ENCODE assay signal across 16 cellular contexts in the genomic region with DNA sequence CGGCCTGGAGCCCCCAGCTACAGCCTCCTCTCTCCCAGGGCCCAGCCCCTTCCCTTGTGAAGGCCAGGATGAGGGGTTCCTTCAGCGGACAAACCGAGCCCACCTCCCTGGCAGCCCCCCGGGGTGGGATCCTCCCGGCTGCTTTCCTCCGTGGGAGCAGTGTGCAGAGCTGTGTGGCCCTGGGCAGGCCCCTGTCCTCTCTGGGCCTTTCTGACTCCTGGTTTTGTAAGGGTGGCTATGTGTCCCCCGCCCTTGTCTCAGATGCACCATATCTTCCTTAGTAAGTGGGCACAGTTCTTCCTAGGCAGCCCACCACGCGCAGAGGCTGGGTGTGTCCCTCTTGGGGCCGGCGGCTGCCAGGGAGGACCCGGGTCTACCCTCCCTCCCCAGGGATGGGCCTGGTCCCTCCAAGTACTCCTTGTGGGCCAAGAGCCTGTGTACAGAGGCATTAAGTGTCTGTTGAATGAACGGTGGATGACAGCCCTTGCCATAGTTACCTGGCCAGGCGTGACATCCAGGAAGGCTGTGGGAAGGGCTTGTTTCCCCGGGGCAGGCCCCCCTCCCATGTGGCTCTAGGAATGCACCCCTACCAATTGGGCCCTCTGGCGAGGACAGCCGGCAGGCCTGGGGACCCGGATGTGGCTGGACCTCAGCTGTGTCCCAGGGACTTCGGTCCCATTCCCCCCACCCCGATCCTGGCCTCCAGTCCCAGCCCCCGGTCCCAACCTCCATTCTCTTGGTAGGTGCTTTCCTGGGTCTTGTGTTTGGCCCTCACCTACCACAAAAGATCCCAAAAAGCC. TPM values are rescaled to one million over a fixed set of nuclear protein-coding genes. Genes with fewer than 3 reads are reported as not detected.
DNase-seq lines count a peak whose midpoint lies in the region; ATAC-seq, FAIRE-seq and TF ChIP-seq lines count a peak whose summit lies in the region.
"Had no signal": no experiment of that assay in that cellular context is flagged by ENCODE, and none has a peak within 500 bp of the region (broad histone marks: within the 10 kb centered on the region; RNA-seq: fewer than 3 reads in every experiment).

No MANE protein-coding gene starts in this region.

- H3K9me3 ChIP-seq in HepG2 (ENCODE audit: low read length) (no peaks in the 10 kb centered on the region), right lobe of liver (no peaks in the 10 kb centered on the region), endodermal cell (ENCODE audit: control insufficient read depth, low read length) (no peaks in the 10 kb centered on the region), upper lobe of left lung (no peaks in the 10 kb centered on the region)
- H3K9me3 ChIP-seq: left ventricle myocardium inferior had no signal

- no peak for DNase-seq in HepG2 (ENCODE audit: low spot score)
- no peak for DNase-seq in right lobe of liver
- DNase-seq in NCI-H69 (lab: John Stamatoyannopoulos, UW) = peak; percentile 16
- DNase-seq in endodermal cell = peak; percentile 43
- DNase-seq in upper lobe of left lung = peak; percentile 41 to 72
- DNase-seq in GM23338 (ENCODE audit: low spot score) = no peak
- no peak for DNase-seq in AG20443 (ENCODE audit: low spot score)
- DNase-seq: activated CD8-positive, alpha-beta memory T cell treated with anti-CD3 and anti-CD28 coated beads, Interleukin-2, amount 50 U/mL, for 4 hours; Kasumi-1; left ventricle myocardium inferior; NCI-H1436 treated with DMSO at 0.1 percent for 48 hours had no signal

- peak overlapping the region; percentile 86 for H3K27ac ChIP-seq in HepG2 (ENCODE audit: extremely low read length, insufficient read depth, low read length)
- H3K27ac ChIP-seq in right lobe of liver = no peak overlapping the region
- H3K27ac ChIP-seq in endodermal cell (ENCODE audit: low read depth, low read length) = no peak overlapping the region
- no peak overlapping the region for H3K27ac ChIP-seq in upper lobe of left lung
- no peak overlapping the region for H3K27ac ChIP-seq in GM23338 (ENCODE audit: low read depth)
- H3K27ac ChIP-seq: left ventricle myocardium inferior had no signal

- H3K4me3 ChIP-seq in HepG2 (replicated peaks in 1 of 3; ENCODE audit: insufficient read depth in 1 of 3, low read depth in 2 of 3, low read length in 3 of 3) (no peak overlapping the region), right lobe of liver (no peak overlapping the region), endodermal cell (ENCODE audit: low read length) (no peak overlapping the region), upper lobe of left lung (no peak overlapping the region), GM23338 (no peak overlapping the region)
- H3K4me3 ChIP-seq: left ventricle myocardium inferior had no signal

- H3K9ac ChIP-seq in HepG2 (ENCODE audit: insufficient read depth, low read depth, low read length) (peak overlapping the region; percentile 66), endodermal cell (ENCODE audit: extremely low read depth, low read length, poor library complexity, severe bottlenecking) (no peak overlapping the region)

- peaks cover 7 to 15% of the 10 kb centered on the region in 2 experiments; a peak in 4 of 5 replicates for H3K36me3 ChIP-seq in HepG2 (replicated peaks in 1 of 2; ENCODE audit: control insufficient read depth in 1 of 2, insufficient read depth in 2 of 2, low read length in 2 of 2)
- H3K36me3 ChIP-seq in right lobe of liver = peaks cover 0 to 26% (median 11%) of the 10 kb centered on the region in 4 donors
- peaks cover 24% of the 10 kb centered on the region for H3K36me3 ChIP-seq in endodermal cell (ENCODE audit: control insufficient read depth, insufficient read depth, low read length)
- peaks cover 10 to 32% (median 25%) of the 10 kb centered on the region in 4 donors for H3K36me3 ChIP-seq in upper lobe of left lung
- H3K36me3 ChIP-seq in GM23338 (ENCODE audit: insufficient read depth) = peaks cover 12% of the 10 kb centered on the region

- no peak overlapping the region for H3K27ac Mint-ChIP-seq in endodermal cell
- H3K27ac Mint-ChIP-seq in GM23338 = no peak overlapping the region
- H3K27ac Mint-ChIP-seq: progenitor cell of endocrine pancreas had no signal

- peaks cover 7% of the 10 kb centered on the region; the same call in 1 of the 2 replicates for H3F3A ChIP-seq in GM23338 (replicated peaks; ENCODE audit: low read depth)

- H2AFZ ChIP-seq in HepG2 (ENCODE audit: low read length) = no peak overlapping the region
- H2AFZ ChIP-seq in GM23338 = no peak overlapping the region

- TF ChIP-seq POLR2A in HepG2 (IDR thresholded peaks at IDR 0.05; ENCODE audit: insufficient read depth in 1 of 2, low read depth in 2 of 2, low read length in 2 of 2) = no peak
- no peak for TF ChIP-seq POLR2A in right lobe of liver (IDR thresholded peaks at IDR 0.05)
- no peak for TF ChIP-seq POLR2A in upper lobe of left lung (IDR thresholded peaks at IDR 0.05)

- peaks cover 23% of the 10 kb centered on the region for H3K36me3 Mint-ChIP-seq in endodermal cell (ENCODE audit: low read depth)
- peaks cover 24% of the 10 kb centered on the region for H3K36me3 Mint-ChIP-seq in GM23338 (ENCODE audit: low read depth)

- TF ChIP-seq CTCF in HepG2 (CRISPR knock-in tag; IDR thresholded peaks at IDR 0.05) (no peak), right lobe of liver (IDR thresholded peaks at IDR 0.05) (no peak), endodermal cell (conservative IDR thresholded peaks at IDR 0.05) (no peak), upper lobe of left lung (IDR thresholded peaks at IDR 0.05) (no peak), GM23338 (conservative IDR thresholded peaks at IDR 0.05; ENCODE audit: low read depth in 2 of 2) (no peak)

- TF ChIP-seq RAD21 in HepG2 (CRISPR knock-in tag; IDR thresholded peaks at IDR 0.05) = no peak

- peaks cover 47% of the 10 kb centered on the region for H3K4me1 ChIP-seq in HepG2 (ENCODE audit: insufficient read depth, low read length)
- H3K4me1 ChIP-seq in right lobe of liver = peaks cover 0 to 33% (median 12%) of the 10 kb centered on the region in 4 donors
- H3K4me1 ChIP-seq in endodermal cell (ENCODE audit: control insufficient read depth, insufficient read depth, low read length) = peaks cover 4% of the 10 kb centered on the region
- H3K4me1 ChIP-seq in upper lobe of left lung = peaks cover 24 to 53% (median 46%) of the 10 kb centered on the region in 4 donors
- H3K4me1 ChIP-seq in GM23338 (ENCODE audit: insufficient read depth) = peaks cover 10% of the 10 kb centered on the region; the same call in 1 of the 2 replicates

- no peaks in the 10 kb centered on the region for H3K27me3 Mint-ChIP-seq in endodermal cell (ENCODE audit: insufficient read depth)
- H3K27me3 Mint-ChIP-seq in GM23338 (ENCODE audit: insufficient read depth, low read depth, poor library complexity) = peaks cover 14% of the 10 kb centered on the region
- H3K27me3 Mint-ChIP-seq: progenitor cell of endocrine pancreas had no signal

- ATAC-seq in HepG2 = no peak
- no peak for ATAC-seq in right lobe of liver
- no peak for ATAC-seq in upper lobe of left lung (ENCODE audit: low FRiP score in 2 of 2)
- ATAC-seq in HG03108 (IDR thresholded peaks at IDR 0.05; ENCODE audit: unreplicated experiment) = no peak
- ATAC-seq in GM23338 = no peak

- H3K79me2 ChIP-seq in HepG2 (ENCODE audit: insufficient read depth, low read length) (peaks cover 18% of the 10 kb centered on the region), GM23338 (replicated peaks; ENCODE audit: insufficient read depth) (no peaks in the 10 kb centered on the region)

- WGBS in HepG2 (ENCODE audit: low lambda C conversion rate) = 66% methylated on average over 5 of the region's 21 CpGs
- 69% methylated on average over 3 of the region's 21 CpGs for WGBS in right lobe of liver (ENCODE audit: insufficient coverage, low coverage, low lambda C conversion rate, missing lambda C conversion rate)
- 91 to 93% methylated on average over 11 to 21 of the region's 21 CpGs for WGBS in endodermal cell (ENCODE audit: insufficient coverage in 1 of 2, insufficient read length in 1 of 2), 2 experiments
- WGBS in upper lobe of left lung, 2 donors = 68 to 80% methylated on average over 8 to 20 of the region's 21 CpGs

- no TSS peak for BruUV-seq in HepG2 (replicated peaks; lab: Mats Ljungman, UMichigan)

- H3K27me3 ChIP-seq in HepG2 (ENCODE audit: control insufficient read depth in 1 of 2, insufficient read depth in 2 of 2, low read length in 2 of 2) = no peaks in the 10 kb centered on the region
- no peaks in the 10 kb centered on the region for H3K27me3 ChIP-seq in right lobe of liver
- no peaks in the 10 kb centered on the region for H3K27me3 ChIP-seq in endodermal cell (ENCODE audit: control insufficient read depth, insufficient read depth, low read length, poor library complexity, severe bottlenecking)
- no peaks in the 10 kb centered on the region for H3K27me3 ChIP-seq in upper lobe of left lung
- H3K27me3 ChIP-seq in GM23338 (ENCODE audit: insufficient read depth) = no peaks in the 10 kb centered on the region

- H3K4me2 ChIP-seq in HepG2 (ENCODE audit: low read depth, low read length) (peak overlapping the region; percentile 93), GM23338 (no peak overlapping the region)

- no peak overlapping the region for H3K4me3 Mint-ChIP-seq in endodermal cell
- no peak overlapping the region for H3K4me3 Mint-ChIP-seq in GM23338

- H3K4me1 Mint-ChIP-seq in endodermal cell (peaks cover 4% of the 10 kb centered on the region), GM23338 (peaks cover 13% of the 10 kb centered on the region)

- CTCF ChIA-PET in HepG2 (lab: Yijun Ruan, JAX; ENCODE audit: low intra/inter-chr PET ratio, low total read pairs) = no interaction called here

- H4K20me1 ChIP-seq in HepG2 (ENCODE audit: insufficient read depth, low read length) (no peaks in the 10 kb centered on the region), GM23338 (replicated peaks; ENCODE audit: insufficient read depth) (peaks cover 6% of the 10 kb centered on the region)

- FAIRE-seq in HepG2 (lab: Jason Lieb, UNC) = no peak

- in situ Hi-C loops in HepG2 (cut with HindIII; ENCODE audit: extremely low pct_ligation_motif_present, low pct_unique_long_range_greater_than_20kb) = no loop called here

- no peaks in the 10 kb centered on the region for H3K9me2 ChIP-seq in GM23338 (ENCODE audit: insufficient read depth)

- POLR2A ChIA-PET in HepG2 (lab: Yijun Ruan, JAX) = interaction anchor here (0.7 to 1.6 kb wide), 8 partner anchors 9 to 319 kb away, joined by 3 to 20 read pairs (median 4); partner anchors contain the start of genes CCDC27, CEP104, DFFB and LRRC47

- intact Hi-C loops in HepG2 (cut with micrococcal nuclease; ENCODE audit: unreplicated experiment) = loop anchor here (10.0 kb wide), 1 partner anchor 128 kb away; the partner anchor contains the start of gene C1orf174
- intact Hi-C loops in right lobe of liver (cut with DNase I) = no loop called here

- TF ChIP-seq EP300 in HepG2 (IDR thresholded peaks at IDR 0.05; ENCODE audit: low read depth in 2 of 2, low read length in 2 of 2) (no peak), HepG2 (CRISPR knock-in tag; IDR thresholded peaks at IDR 0.05; ENCODE audit: borderline replicate concordance) (no peak), upper lobe of left lung (IDR thresholded peaks at IDR 0.05) (no peak)

- H3K9me3 Mint-ChIP-seq in endodermal cell (no peaks in the 10 kb centered on the region), GM23338 (no peaks in the 10 kb centered on the region; the same call in 2 of the 3 replicates)

RNA-seq across cellular contexts. Expression of gene SMIM1, which starts 3.9 kb away (rescaled TPM):
- total RNA-seq in HepG2 (2016; rRNA removed; fragmentation: Illumina TruSeq; extraction: Trizol) = 55.8 and 56.3 TPM in 2 replicates
- 360 and 516 TPM in 2 replicates for total RNA-seq in HepG2 (2016; cell fraction: cytosol; rRNA removed; fragmentation: Illumina TruSeq; extraction: Trizol; ENCODE audit: low read depth)
- total RNA-seq in HepG2 (2016; cell fraction: insoluble cytoplasmic fraction; rRNA removed; fragmentation: Illumina TruSeq; extraction: Trizol) = 54.3 and 58.0 TPM in 2 replicates
- 94.8 and 147 TPM in 2 replicates for total RNA-seq in HepG2 (2016; cell fraction: membrane; rRNA removed; fragmentation: Illumina TruSeq; extraction: Trizol)
- total RNA-seq in HepG2 (2016; cell fraction: nucleus; rRNA removed; fragmentation: Illumina TruSeq; extraction: Trizol) = 35.3 and 45.5 TPM in 2 replicates
- 12.4 and 22.2 TPM in 2 replicates for polyA plus RNA-seq in HepG2 (2011; rRNA removed)
- 15.0 and 35.9 TPM in 2 replicates for polyA plus RNA-seq in HepG2 (2011; cell fraction: cytosol; rRNA removed)
- polyA plus RNA-seq in HepG2 (2011; cell fraction: nucleus; rRNA removed) = 20.1 and 21.5 TPM in 2 replicates
- 18.7 and 18.9 TPM in 2 replicates for polyA plus RNA-seq in HepG2 (2012)
- 172 and 230 TPM in 2 replicates for polyA plus RNA-seq in HepG2 (2016; cell fraction: cytosol; fragmentation: Illumina TruSeq; extraction: Trizol; ENCODE audit: low read depth)
- 45.5 and 47.9 TPM in 2 replicates for polyA plus RNA-seq in HepG2 (2016; cell fraction: insoluble cytoplasmic fraction; fragmentation: Illumina TruSeq; extraction: Trizol; ENCODE audit: low read depth)
- polyA plus RNA-seq in HepG2 (2016; cell fraction: membrane; fragmentation: Illumina TruSeq; extraction: Trizol; ENCODE audit: low read depth) = 82.1 and 104 TPM in 2 replicates
- 32.0 and 32.8 TPM in 2 replicates for polyA plus RNA-seq in HepG2 (2016; cell fraction: nucleus; fragmentation: Illumina TruSeq; extraction: Trizol; ENCODE audit: insufficient read depth, low read depth)
- 29.5 TPM in 1 of 2 replicates, not detected in the other for polyA minus RNA-seq in HepG2 (2011; rRNA and poly(A)+ RNA removed; ENCODE audit: low replicate concordance)
- polyA minus RNA-seq in HepG2 (2011; cell fraction: cytosol; rRNA and poly(A)+ RNA removed) = 18.6 and 19.1 TPM in 2 replicates
- polyA minus RNA-seq in HepG2 (2011; cell fraction: nucleus; rRNA and poly(A)+ RNA removed) = 17.1 and 18.4 TPM in 2 replicates
- total RNA-seq in right lobe of liver = 1 to 10 TPM; 2.6 to 8.7 (median 4.6) TPM
- 10 to 100 TPM; 11.1 to 15.0 TPM for total RNA-seq in endodermal cell
- polyA plus RNA-seq in endodermal cell (2013, experiment 1 of 2) = 8.3 TPM
- 6.1 TPM for polyA plus RNA-seq in endodermal cell (2013, experiment 2 of 2)
- total RNA-seq in upper lobe of left lung = 10 to 100 TPM in 4 of 6 donors, 1 to 10 TPM in 2; 2.8 to 20.8 (median 13.5) TPM
- total RNA-seq in GM23338 (2014; rRNA removed; shearing (Covaris generic)) = 3.2 TPM in 1 of 2 replicates, not detected in the other
- polyA plus RNA-seq in GM23338 (2016; fragmentation: Nextera tagmentation; extraction: Ambion mirVana) = 7.2 and 12.0 TPM in 2 replicates
- total RNA-seq: bronchial epithelial cell, myocyte had no signal

RNA-seq across cellular contexts. Expression of gene LRRC47, which starts 19.9 kb away (rescaled TPM):
- total RNA-seq in HepG2 (2016; rRNA removed; fragmentation: Illumina TruSeq; extraction: Trizol) (52.4 and 52.5 TPM in 2 replicates), right lobe of liver (10 to 100 TPM; 22.7 to 32.2 (median 25.8) TPM), endodermal cell (10 to 100 TPM; 49.9 to 59.7 TPM), upper lobe of left lung (10 to 100 TPM; 30.3 to 63.9 (median 39.3) TPM)
- 6.5 and 7.6 TPM in 2 replicates for total RNA-seq in HepG2 (2016; cell fraction: cytosol; rRNA removed; fragmentation: Illumina TruSeq; extraction: Trizol; ENCODE audit: low read depth)
- total RNA-seq in HepG2 (2016; cell fraction: insoluble cytoplasmic fraction; rRNA removed; fragmentation: Illumina TruSeq; extraction: Trizol) = 47.8 and 53.6 TPM in 2 replicates
- total RNA-seq in HepG2 (2016; cell fraction: membrane; rRNA removed; fragmentation: Illumina TruSeq; extraction: Trizol) = 11.1 and 12.6 TPM in 2 replicates
- 22.3 and 30.2 TPM in 2 replicates for total RNA-seq in HepG2 (2016; cell fraction: nucleus; rRNA removed; fragmentation: Illumina TruSeq; extraction: Trizol)
- polyA plus RNA-seq in HepG2 (2011; rRNA removed) (18.3 and 20.2 TPM in 2 replicates), GM23338 (2016; fragmentation: Nextera tagmentation; extraction: Ambion mirVana) (15.8 and 17.2 TPM in 2 replicates)
- polyA plus RNA-seq in HepG2 (2011; cell fraction: cytosol; rRNA removed) = 11.1 and 11.8 TPM in 2 replicates
- polyA plus RNA-seq in HepG2 (2011; cell fraction: nucleus; rRNA removed) = 22.8 and 33.3 TPM in 2 replicates
- 19.1 and 36.0 TPM in 2 replicates for polyA plus RNA-seq in HepG2 (2012)
- 3.5 and 3.9 TPM in 2 replicates for polyA plus RNA-seq in HepG2 (2016; cell fraction: cytosol; fragmentation: Illumina TruSeq; extraction: Trizol; ENCODE audit: low read depth)
- polyA plus RNA-seq in HepG2 (2016; cell fraction: insoluble cytoplasmic fraction; fragmentation: Illumina TruSeq; extraction: Trizol; ENCODE audit: low read depth) = 46.2 and 54.8 TPM in 2 replicates
- 9.2 and 9.3 TPM in 2 replicates for polyA plus RNA-seq in HepG2 (2016; cell fraction: membrane; fragmentation: Illumina TruSeq; extraction: Trizol; ENCODE audit: low read depth)
- polyA plus RNA-seq in HepG2 (2016; cell fraction: nucleus; fragmentation: Illumina TruSeq; extraction: Trizol; ENCODE audit: insufficient read depth, low read depth) = 63.9 and 68.5 TPM in 2 replicates
- polyA minus RNA-seq in HepG2 (2011; rRNA and poly(A)+ RNA removed; ENCODE audit: low replicate concordance) = 12.3 and 17.4 TPM in 2 replicates
- polyA minus RNA-seq in HepG2 (2011; cell fraction: cytosol; rRNA and poly(A)+ RNA removed) = 12.0 and 18.0 TPM in 2 replicates
- polyA minus RNA-seq in HepG2 (2011; cell fraction: nucleus; rRNA and poly(A)+ RNA removed) = 10.1 and 11.3 TPM in 2 replicates
- 33.6 TPM for polyA plus RNA-seq in endodermal cell (2013, experiment 1 of 2)
- polyA plus RNA-seq in endodermal cell (2013, experiment 2 of 2) = 31.0 TPM
- total RNA-seq in GM23338 (2014; rRNA removed; shearing (Covaris generic)) = 75.7 and 76.8 TPM in 2 replicates

RNA-seq across cellular contexts. Expression of gene CCDC27, which starts 24.2 kb away (rescaled TPM):
- not detected in 2 replicates for total RNA-seq in HepG2 (2016; rRNA removed; fragmentation: Illumina TruSeq; extraction: Trizol)
- total RNA-seq in HepG2 (2016; cell fraction: cytosol; rRNA removed; fragmentation: Illumina TruSeq; extraction: Trizol; ENCODE audit: low read depth) = not detected in 2 replicates
- total RNA-seq in HepG2 (2016; cell fraction: insoluble cytoplasmic fraction; rRNA removed; fragmentation: Illumina TruSeq; extraction: Trizol) = not detected in 2 replicates
- total RNA-seq in HepG2 (2016; cell fraction: membrane; rRNA removed; fragmentation: Illumina TruSeq; extraction: Trizol) = not detected in 2 replicates
- not detected in 2 replicates for total RNA-seq in HepG2 (2016; cell fraction: nucleus; rRNA removed; fragmentation: Illumina TruSeq; extraction: Trizol)
- not detected in 2 replicates for polyA plus RNA-seq in HepG2 (2011; rRNA removed)
- not detected in 2 replicates for polyA plus RNA-seq in HepG2 (2011; cell fraction: cytosol; rRNA removed)
- not detected in 2 replicates for polyA plus RNA-seq in HepG2 (2011; cell fraction: nucleus; rRNA removed)
- 0.23 TPM in 1 of 2 replicates, not detected in the other for polyA plus RNA-seq in HepG2 (2012)
- polyA plus RNA-seq in HepG2 (2016; cell fraction: cytosol; fragmentation: Illumina TruSeq; extraction: Trizol; ENCODE audit: low read depth) = not detected in 2 replicates
- polyA plus RNA-seq in HepG2 (2016; cell fraction: insoluble cytoplasmic fraction; fragmentation: Illumina TruSeq; extraction: Trizol; ENCODE audit: low read depth) = not detected in 2 replicates
- not detected in 2 replicates for polyA plus RNA-seq in HepG2 (2016; cell fraction: membrane; fragmentation: Illumina TruSeq; extraction: Trizol; ENCODE audit: low read depth)
- polyA plus RNA-seq in HepG2 (2016; cell fraction: nucleus; fragmentation: Illumina TruSeq; extraction: Trizol; ENCODE audit: insufficient read depth, low read depth) = not detected in 2 replicates
- polyA minus RNA-seq in HepG2 (2011; rRNA and poly(A)+ RNA removed; ENCODE audit: low replicate concordance) = not detected in 2 replicates
- polyA minus RNA-seq in HepG2 (2011; cell fraction: cytosol; rRNA and poly(A)+ RNA removed) = not detected in 2 replicates
- polyA minus RNA-seq in HepG2 (2011; cell fraction: nucleus; rRNA and poly(A)+ RNA removed) = not detected in 2 replicates
- total RNA-seq in right lobe of liver = not detected
- total RNA-seq in endodermal cell = not detected
- polyA plus RNA-seq in endodermal cell (2013, experiment 1 of 2) = not detected
- polyA plus RNA-seq in endodermal cell (2013, experiment 2 of 2) = not detected
- total RNA-seq in upper lobe of left lung = not detected
- total RNA-seq in GM23338 (2014; rRNA removed; shearing (Covaris generic)) = 0.45 TPM in 1 of 2 replicates, not detected in the other
- 0.18 TPM in 1 of 2 replicates, not detected in the other for polyA plus RNA-seq in GM23338 (2016; fragmentation: Nextera tagmentation; extraction: Ambion mirVana)
- total RNA-seq: bronchial epithelial cell, Calu3, myocyte, progenitor cell of endocrine pancreas had no signal

Comparison
In these comparisons a context has a peak if more than half of its experiments do, and no peak if none do; other contexts are left out.
1. DNase-seq: peak in NCI-H69 (single experiment), endodermal cell (single experiment) and upper lobe of left lung (2 of 2); none in HepG2 (single experiment), right lobe of liver (0 of 3), GM23338 (single experiment) and AG20443 (single experiment).